In the genomic region with DNA sequence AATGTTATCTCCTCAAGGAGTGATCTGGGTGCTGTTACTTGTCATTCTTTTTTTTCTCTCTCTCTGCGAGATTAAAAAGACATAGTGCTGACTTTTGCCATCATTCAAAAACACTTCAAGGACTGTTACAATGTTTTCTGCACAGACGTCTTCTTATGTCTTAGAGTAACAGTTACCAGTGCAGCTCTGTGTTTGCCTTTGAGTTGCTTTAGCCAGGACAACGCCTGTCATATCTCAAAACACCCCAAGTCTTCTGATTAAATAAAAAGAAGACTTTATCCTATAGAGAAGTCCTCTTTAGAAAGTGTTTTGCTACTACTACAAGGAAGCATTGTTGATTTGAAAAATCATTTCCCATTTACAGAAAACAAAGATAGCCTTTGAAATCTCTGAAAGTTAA, we compare ENCODE assay signal across 21 cellular contexts.
"Had no signal": no experiment of that assay in that cellular context is flagged by ENCODE, and none has a peak within 500 bp of the region (broad histone marks: within the 10 kb centered on the region; RNA-seq: fewer than 3 reads in every experiment).

No MANE protein-coding gene starts in this region.

- H3K9me3 ChIP-seq: gastrocnemius medialis, lower lobe of right lung, neutrophil, pancreas, stomach, tibial nerve, upper lobe of left lung had no signal

- H3K27me3 ChIP-seq: gastrocnemius medialis, neutrophil, pancreas, stomach, tibial nerve, upper lobe of left lung had no signal

- H3K4me3 ChIP-seq: coronary artery, gastrocnemius medialis, lower lobe of right lung, mucosa of descending colon, pancreas, stomach, tibial nerve, upper lobe of left lung had no signal

- DNase-seq: dermis blood vessel endothelial cell; effector memory CD4-positive, alpha-beta T cell; erythroblast; gastrocnemius medialis; head of caudate nucleus; left ventricle myocardium superior; lower lobe of right lung; mucosa of descending colon; naive B cell; pancreas; stimulated activated CD4-positive, alpha-beta T cell treated with anti-CD3 and anti-CD28 coated beads, Interleukin-2, amount 100 ng/mL, for 24 hours; stimulated activated CD4-positive, alpha-beta T cell treated with anti-CD3 and anti-CD28 coated beads, Interleukin-4, amount 100 ng/mL, for 24 hours; stimulated activated naive CD4-positive, alpha-beta T cell treated with Interleukin-2 at 50 U/mL for 16 hours; stomach; upper lobe of left lung had no signal

- H3K27ac ChIP-seq: coronary artery, gastrocnemius medialis, lower lobe of right lung, neutrophil, pancreas, stomach, tibial nerve, upper lobe of left lung had no signal

- H3K4me1 ChIP-seq: gastrocnemius medialis, lower lobe of right lung, pancreas, stomach, tibial nerve, upper lobe of left lung had no signal

- H3K36me3 ChIP-seq: gastrocnemius medialis, lower lobe of right lung, neutrophil, pancreas, stomach, tibial nerve, upper lobe of left lung had no signal

- ATAC-seq: gastrocnemius medialis; left ventricle myocardium superior; lower lobe of right lung; mucosa of descending colon; natural killer cell treated with Interleukin-12 subunit alpha and Interleukin-12 subunit beta and Interleukin-15 and Interleukin-18, amount 100 ng/mL, for 72 hours; pancreas; sciatic nerve; stimulated activated effector memory CD8-positive, alpha-beta T cell treated with anti-CD3 and anti-CD28 coated beads, Interleukin-12 subunit alpha, Interleukin-12 subunit beta, amount 100 ng/mL, for 72 hours had no signal
